18 cellular contexts compared by ENCODE assay signal in the genomic region with DNA sequence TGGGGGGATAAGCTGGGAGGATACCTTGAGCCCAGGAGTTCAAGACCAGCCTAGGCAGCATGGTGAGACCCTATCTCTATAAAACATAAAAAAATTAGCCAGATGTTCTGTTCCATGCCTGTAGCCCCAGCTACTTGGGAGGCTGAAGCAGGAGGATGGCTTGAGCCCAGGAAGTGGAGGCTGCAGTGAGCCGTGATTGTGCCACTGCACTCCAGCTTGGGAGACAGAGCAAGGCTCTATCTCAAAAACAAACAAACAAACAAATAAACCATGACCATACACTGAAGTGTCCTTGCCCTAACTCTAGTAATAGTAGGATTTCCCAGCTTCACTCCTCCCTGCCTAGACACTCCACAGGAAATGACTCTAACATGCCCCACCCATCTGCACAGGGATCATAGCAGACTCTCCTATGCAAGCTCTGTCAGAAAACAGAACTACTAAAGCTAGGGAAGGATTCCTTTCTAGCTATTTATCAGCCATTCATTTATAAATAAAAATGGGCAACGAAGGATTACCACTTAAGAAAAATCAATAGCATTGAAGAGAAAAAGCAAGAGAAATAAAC. TPM values are rescaled to one million over a fixed set of nuclear protein-coding genes. Genes with fewer than 3 reads are reported as not detected.
DNase-seq lines count a peak whose midpoint lies in the region; ATAC-seq, FAIRE-seq and TF ChIP-seq lines count a peak whose summit lies in the region.
"Had no signal": no experiment of that assay in that cellular context is flagged by ENCODE, and none has a peak within 500 bp of the region (broad histone marks: within the 10 kb centered on the region; RNA-seq: fewer than 3 reads in every experiment).

No MANE protein-coding gene starts in this region.

- BruUV-seq in K562 (replicated peaks; lab: Mats Ljungman, UMichigan), result no TSS peak

- ATAC-seq in K562 (peak; percentile 56), left colon (peak; percentile 23), HG03442 (IDR thresholded peaks at IDR 0.05; ENCODE audit: unreplicated experiment) (no peak)
- ATAC-seq: naive thymus-derived CD8-positive, alpha-beta T cell had no signal

- no peak overlapping the region for H3K4me2 ChIP-seq in K562 (ENCODE audit: insufficient read depth, low read length)

- 29% methylated on average over 2 of the region's 2 CpGs for WGBS in K562 (ENCODE audit: insufficient coverage, low coverage, missing lambda C conversion rate)

- in situ Hi-C loops in K562 (cut with MboI), result no loop called here

- no peaks in the 10 kb centered on the region for H3K36me3 ChIP-seq in K562 (ENCODE audit: control insufficient read depth, insufficient read depth, low read length)
- H3K36me3 ChIP-seq: cardiac muscle cell, esophagus squamous epithelium, right atrium auricular region had no signal

- DNase-seq in EH (ENCODE audit: low read depth) (peak; percentile 54), LoVo (ENCODE audit: low spot score) (peak; percentile 20), K562 (ENCODE audit: extremely low read depth in 1 of 4, low spot score in 3 of 4) (peak in 2 of 4 experiments; percentile 34 to 58), left colon (peak in 1 of 2 donors; percentile 13), HK-2 (ENCODE audit: unreplicated experiment) (no peak), Ammon's horn (ENCODE audit: low spot score) (no peak)
- DNase-seq: activated CD4-positive, alpha-beta T cell treated with anti-CD3 and anti-CD28 coated beads, Interleukin-2, amount 50 U/mL, for 48 hours; activated gamma-delta T cell; COR-L47; esophagus squamous epithelium; islet precursor cell; naive thymus-derived CD8-positive, alpha-beta T cell; NCI-H1436 treated with DMSO at 0.1 percent for 48 hours; NK-92 treated with Interleukin-12 subunit alpha and Interleukin-12 subunit beta, amount 100 ng/mL, for 24 hours; substantia nigra had no signal

- no peaks in the 10 kb centered on the region for H3K9me1 ChIP-seq in K562 (ENCODE audit: control insufficient read depth, insufficient read depth, low read length)

- H3K9ac ChIP-seq in K562 (ENCODE audit: insufficient read depth in 1 of 2, low read depth in 2 of 2, low read length in 2 of 2), result peak overlapping the region in 1 of 2 experiments; percentile 7; a peak in 1 of 4 replicates

- no peak for TF ChIP-seq POLR2A in K562 (conservative IDR thresholded peaks at IDR 0.05)

- no peak for TF ChIP-seq CTCF in K562 (IDR thresholded peaks at IDR 0.05 in 2 of 3, conservative IDR thresholded peaks at IDR 0.05 in 1 of 3; ENCODE audit: insufficient read depth in 2 of 3, low read depth in 1 of 3, low read length in 3 of 3)

- no peaks in the 10 kb centered on the region for H4K20me1 ChIP-seq in K562 (replicated peaks; ENCODE audit: control insufficient read depth, insufficient read depth, low read length)

- H3K4me3 ChIP-seq in K562, result no peak overlapping the region
- H3K4me3 ChIP-seq: cardiac muscle cell, esophagus squamous epithelium, right atrium auricular region had no signal

- no peak for TF ChIP-seq EP300 in K562 (IDR thresholded peaks at IDR 0.05; ENCODE audit: low read length)

- CTCF ChIA-PET in K562 (lab: Yijun Ruan, JAX; ENCODE audit: low intra/inter-chr PET ratio), result no interaction called here

- peaks cover 6% of the 10 kb centered on the region; the same call in 1 of the 2 replicates for H3K9me3 ChIP-seq in K562 (replicated peaks; ENCODE audit: control insufficient read depth, insufficient read depth, low read depth, low read length)
- H3K9me3 ChIP-seq: esophagus squamous epithelium, right atrium auricular region had no signal

- H2AFZ ChIP-seq in K562 (ENCODE audit: low read depth, low read length), result peak overlapping the region; percentile 65

- intact Hi-C loops in K562 (cut with micrococcal nuclease), result no loop called here
- intact Hi-C loops in left colon (cut with DNase I, micrococcal nuclease), result no loop called here

- no peak overlapping the region for H3K27ac ChIP-seq in K562 (ENCODE audit: extremely low read depth, low read depth, low read length)
- H3K27ac ChIP-seq: cardiac muscle cell, esophagus squamous epithelium, right atrium auricular region had no signal

- H3K27me3 ChIP-seq in K562 (ENCODE audit: control insufficient read depth in 2 of 2, insufficient read depth in 2 of 2, low read length in 2 of 2), result no peaks in the 10 kb centered on the region
- H3K27me3 ChIP-seq: cardiac muscle cell, esophagus squamous epithelium, right atrium auricular region had no signal

- TF ChIP-seq RAD21 in K562 (CRISPR knock-in tag; conservative IDR thresholded peaks at IDR 0.05 in 1 of 2, IDR thresholded peaks at IDR 0.05 in 1 of 2), result no peak

- FAIRE-seq in K562 (lab: Jason Lieb, UNC), result peak; percentile 65

- peaks cover 0 to 9% of the 10 kb centered on the region in 2 experiments; a peak in 2 of 5 replicates for H3K4me1 ChIP-seq in K562 (replicated peaks in 1 of 2; ENCODE audit: control insufficient read depth in 2 of 2, insufficient read depth in 2 of 2, low read length in 2 of 2)

- POLR2A ChIA-PET in K562 (lab: Yijun Ruan, JAX), result no interaction called here

- no peaks in the 10 kb centered on the region for H3K79me2 ChIP-seq in K562 (ENCODE audit: control insufficient read depth, insufficient read depth, low read length)

TF ChIP-seq in K562, 482 proteins besides CTCF, POLR2A, EP300 and RAD21:
- peak in 1 of 2 experiments; percentile 23; a peak in 1 of 4 replicates for TF ChIP-seq KDM1A (IDR thresholded peaks at IDR 0.05)
- 0 out of 2 replicates have a peak, but pooled peaks have one; percentile 37 for TF ChIP-seq CC2D1A (IDR thresholded peaks at IDR 0.05)
- TF ChIP-seq, protein P1, sequence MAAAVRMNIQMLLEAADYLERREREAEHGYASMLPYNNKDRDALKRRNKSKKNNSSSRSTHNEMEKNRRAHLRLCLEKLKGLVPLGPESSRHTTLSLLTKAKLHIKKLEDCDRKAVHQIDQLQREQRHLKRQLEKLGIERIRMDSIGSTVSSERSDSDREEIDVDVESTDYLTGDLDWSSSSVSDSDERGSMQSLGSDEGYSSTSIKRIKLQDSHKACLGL (CRISPR knock-in tag; IDR thresholded peaks at IDR 0.05; ENCODE audit: borderline replicate concordance, poor library complexity, severe bottlenecking), result no peak
- TF ChIP-seq NFE2 (IDR thresholded peaks at IDR 0.05; ENCODE audit: low read depth), result no peak
- no peak for TF ChIP-seq OTX1 (CRISPR knock-in tag; IDR thresholded peaks at IDR 0.05)
- TF ChIP-seq LARP7 (IDR thresholded peaks at IDR 0.05), result no peak
- no peak for TF ChIP-seq NCOR1 (IDR thresholded peaks at IDR 0.05)
- peak; percentile 38; the same call in 1 of the 2 replicates for TF ChIP-seq GABPA (tag; conservative IDR thresholded peaks at IDR 0.05; ENCODE audit: low read depth)
- TF ChIP-seq POLR2B (IDR thresholded peaks at IDR 0.05; ENCODE audit: low read depth, partially characterized antibody), result no peak
- TF ChIP-seq BCOR (IDR thresholded peaks at IDR 0.05), result peak; percentile 73

RNA-seq across cellular contexts. Expression of gene ERICH6, which starts 4.6 kb away (rescaled TPM):
- total RNA-seq in K562 (2011; cell fraction: chromatin; rRNA removed; ENCODE audit: low replicate concordance), result 0.14 TPM in 1 of 2 replicates, not detected in the other
- total RNA-seq in K562 (2011; cell fraction: nucleolus; rRNA removed), result not detected in 2 replicates
- total RNA-seq in K562 (2011; cell fraction: nucleoplasm; rRNA removed), result not detected in 2 replicates
- total RNA-seq in K562 (2014; rRNA removed) (not detected in 2 replicates), K562 (2014; rRNA removed; fragmentation: Illumina TruSeq; extraction: Trizol) (not detected in 2 replicates), K562 (2015; rRNA removed; fragmentation: Illumina TruSeq; extraction: Trizol) (not detected in 2 replicates), K562 (2021) (not detected in 2 replicates), left colon (not detected)
- polyA plus RNA-seq in K562 (2011; rRNA removed) (not detected in 2 replicates), K562 (2014; fragmentation: Illumina TruSeq; extraction: Trizol) (not detected in 2 replicates), K562 (2014; fragmentation: Nextera tagmentation; extraction: Ambion mirVana) (not detected), K562 (2014; rRNA removed) (not detected in 2 replicates)
- not detected in 2 replicates for polyA plus RNA-seq in K562 (2011; cell fraction: cytosol; rRNA removed)
- polyA plus RNA-seq in K562 (2011; cell fraction: nucleus; rRNA removed), result not detected in 2 replicates
- not detected in 2 replicates for polyA plus RNA-seq in K562 (2012)
- not detected in 2 replicates for polyA minus RNA-seq in K562 (2011; rRNA and poly(A)+ RNA removed)
- not detected in 2 replicates for polyA minus RNA-seq in K562 (2011; cell fraction: cytosol; rRNA and poly(A)+ RNA removed)
- polyA minus RNA-seq in K562 (2011; cell fraction: nucleus; rRNA and poly(A)+ RNA removed), result 0.13 TPM in 1 of 2 replicates, not detected in the other
- total RNA-seq: cardiac muscle cell; esophagus squamous epithelium; naive thymus-derived CD8-positive, alpha-beta T cell; right atrium auricular region had no signal

Comparison
In these comparisons a context has a peak if more than half of its experiments do, and no peak if none do; other contexts are left out.
1. DNase-seq: peak in EH (single experiment) and LoVo (single experiment); none in HK-2 (single experiment) and Ammon's horn (single experiment).